In the genomic region with DNA sequence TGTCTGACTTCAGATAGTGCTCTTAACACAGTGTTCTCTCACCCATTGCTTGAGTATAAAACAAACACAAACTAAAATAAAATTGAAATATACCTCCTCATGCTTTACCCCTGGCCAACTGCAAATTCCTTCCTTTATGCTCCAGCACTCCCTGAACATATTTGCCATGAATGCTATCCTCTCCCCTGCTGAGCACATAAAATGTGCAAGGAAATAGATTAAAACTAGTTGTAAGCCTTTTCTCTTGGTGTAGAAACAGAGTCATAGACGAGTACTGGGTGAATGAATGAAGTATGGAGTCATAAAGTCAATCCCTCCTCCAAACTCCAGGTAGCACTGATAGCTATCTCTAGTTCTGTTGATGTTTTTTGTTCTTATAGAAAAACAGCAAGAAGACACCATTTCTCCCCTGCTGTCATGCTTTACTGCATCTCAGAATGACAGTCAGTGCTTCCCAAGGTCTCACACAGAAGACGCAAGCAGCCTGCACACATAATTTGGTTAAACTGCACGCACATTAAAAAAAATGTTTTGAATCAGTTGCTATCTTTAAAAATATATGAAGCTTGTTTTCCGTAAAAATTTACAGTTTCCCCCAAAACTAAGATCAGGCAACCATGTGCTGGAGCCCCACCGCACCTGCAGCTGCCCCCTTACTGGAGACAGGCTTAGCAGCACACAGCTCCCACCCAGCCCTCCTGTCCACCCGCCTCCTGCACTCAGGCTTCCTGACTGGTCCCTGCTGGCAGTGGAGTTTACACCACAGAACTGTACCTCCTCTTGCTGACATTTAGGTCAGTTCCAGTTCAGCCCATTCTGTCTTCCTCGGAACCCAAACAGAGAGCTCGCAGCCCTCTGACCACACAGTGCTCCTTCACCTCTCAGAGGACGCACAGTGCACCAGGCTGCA, we compare ENCODE assay signal across 14 cellular contexts. TPM values are rescaled to one million over a fixed set of nuclear protein-coding genes. Genes with fewer than 3 reads are reported as not detected.
DNase-seq lines count a peak whose midpoint lies in the region; ATAC-seq, FAIRE-seq and TF ChIP-seq lines count a peak whose summit lies in the region.
"Had no signal": no experiment of that assay in that cellular context is flagged by ENCODE, and none has a peak within 500 bp of the region (broad histone marks: within the 10 kb centered on the region; RNA-seq: fewer than 3 reads in every experiment).

No MANE protein-coding gene starts in this region.

- no CpG with 5 or more reads among the region's 9 CpGs for WGBS in H9 (ENCODE audit: extremely low coverage, insufficient read length, low lambda C conversion rate)
- WGBS in K562 (ENCODE audit: insufficient coverage, low coverage, missing lambda C conversion rate), result 52% methylated on average over 9 of the region's 9 CpGs

- no peak overlapping the region for H4K91ac ChIP-seq in H9 (ENCODE audit: insufficient read length, low read depth, low read length)

- H3K9me1 ChIP-seq in K562 (ENCODE audit: control insufficient read depth, insufficient read depth, low read length), result no peaks in the 10 kb centered on the region

- no peaks in the 10 kb centered on the region for H3K9me3 ChIP-seq in CD4-positive, CD25-positive, alpha-beta regulatory T cell (ENCODE audit: control insufficient read depth in 2 of 2, low read length in 2 of 2)
- no peaks in the 10 kb centered on the region for H3K9me3 ChIP-seq in H9 (ENCODE audit: control insufficient read depth, low read depth, low read length)
- no peaks in the 10 kb centered on the region for H3K9me3 ChIP-seq in K562 (replicated peaks; ENCODE audit: control insufficient read depth, insufficient read depth, low read depth, low read length)
- H3K9me3 ChIP-seq: BLaER1, right atrium auricular region had no signal

- intact Hi-C loops in K562 (cut with micrococcal nuclease), result no loop called here

- no peak overlapping the region for H4K8ac ChIP-seq in H9 (replicated peaks; ENCODE audit: insufficient read length, low read depth, low read length)

- no peak overlapping the region for H2BK15ac ChIP-seq in H9 (ENCODE audit: low read depth, low read length)

- peaks cover 30% of the 10 kb centered on the region for H3K27me3 ChIP-seq in CD4-positive, CD25-positive, alpha-beta regulatory T cell (ENCODE audit: control insufficient read depth, insufficient read depth, low read length)
- peaks cover 2% of the 10 kb centered on the region; the same call in 1 of the 2 replicates for H3K27me3 ChIP-seq in H9 (ENCODE audit: insufficient read depth, low read length)
- peaks cover 2 to 18% of the 10 kb centered on the region in 2 experiments; a peak in 3 of 5 replicates for H3K27me3 ChIP-seq in K562 (ENCODE audit: control insufficient read depth in 2 of 2, insufficient read depth in 2 of 2, low read length in 2 of 2)
- H3K27me3 ChIP-seq: right atrium auricular region had no signal

- no peak overlapping the region for H3K27ac ChIP-seq in CD4-positive, CD25-positive, alpha-beta regulatory T cell (ENCODE audit: insufficient read depth, low read length, poor library complexity, severe bottlenecking)
- no peak overlapping the region for H3K27ac ChIP-seq in H9 (ENCODE audit: insufficient read length, low read depth, low read length)
- no peak overlapping the region for H3K27ac ChIP-seq in K562 (ENCODE audit: extremely low read depth, low read depth, low read length)
- H3K27ac ChIP-seq: BLaER1, right atrium auricular region had no signal

- no peak overlapping the region for H3K18ac ChIP-seq in H9 (ENCODE audit: insufficient read length, low read depth, low read length)

- no peak overlapping the region for H2BK20ac ChIP-seq in H9 (ENCODE audit: low read depth, low read length, poor library complexity, severe bottlenecking)

- no peak for DNase-seq in CD4-positive, CD25-positive, alpha-beta regulatory T cell
- DNase-seq in H9 (no peak), K562 (ENCODE audit: extremely low read depth in 1 of 4, low spot score in 3 of 4) (no peak), naive B cell (no peak), NCI-H2081 (lab: John Stamatoyannopoulos, UW) (no peak)
- no peak for DNase-seq in activated naive CD4-positive, alpha-beta T cell treated with anti-CD3 and anti-CD28 coated beads, Interleukin-2, amount 10 ng/mL, durations not matched to agents 7 days and 5 days
- DNase-seq: activated CD4-positive, alpha-beta memory T cell treated with anti-CD3 and anti-CD28 coated beads, Interleukin-2, amount 10 ng/mL, durations not matched to agents 7 days and 5 days; activated effector memory CD4-positive, alpha-beta T cell treated with Interleukin-2 at 50 U/mL for 16 hours; stimulated activated CD4-positive, alpha-beta T cell treated with anti-CD3 and anti-CD28 coated beads, Interleukin-4, amount 100 ng/mL, for 1 hour had no signal

- peak overlapping the region; percentile 70 for H3K4me2 ChIP-seq in H9 (ENCODE audit: insufficient read depth, insufficient read length, low read length)
- no peak overlapping the region for H3K4me2 ChIP-seq in K562 (ENCODE audit: insufficient read depth, low read length)
- H3K4me2 ChIP-seq: BLaER1 had no signal

- peaks cover 15% of the 10 kb centered on the region for H3K23me2 ChIP-seq in H9 (ENCODE audit: insufficient read length, low read depth, low read length, poor library complexity, severe bottlenecking)

- TF ChIP-seq POLR2A in K562 (conservative IDR thresholded peaks at IDR 0.05), result no peak

- H3K4me1 Mint-ChIP-seq in CD4-positive, CD25-positive, alpha-beta regulatory T cell, result peaks cover 0 to 23% (median 13%) of the 10 kb centered on the region in 4 donors
- peaks cover 31 to 39% of the 10 kb centered on the region in 2 experiments for H3K4me1 Mint-ChIP-seq in H9
- peaks cover 16 to 20% (median 19%) of the 10 kb centered on the region in 3 donors for H3K4me1 Mint-ChIP-seq in naive B cell
- peaks cover 13% of the 10 kb centered on the region for H3K4me1 Mint-ChIP-seq in activated naive CD4-positive, alpha-beta T cell treated with anti-CD3 and anti-CD28 coated beads, Interleukin-2, amount 10 ng/mL, durations not matched to agents 7 days and 5 days

- no peak overlapping the region for H2AFZ ChIP-seq in H9 (ENCODE audit: low read length)
- no peak overlapping the region for H2AFZ ChIP-seq in K562 (ENCODE audit: low read depth, low read length)

- peaks cover 0 to 7% (median 0%) of the 10 kb centered on the region in 7 donors for H3K9me3 Mint-ChIP-seq in CD4-positive, CD25-positive, alpha-beta regulatory T cell
- H3K9me3 Mint-ChIP-seq in H9 (no peaks in the 10 kb centered on the region; a peak in 2 of 5 replicates), naive B cell (no peaks in the 10 kb centered on the region)
- H3K9me3 Mint-ChIP-seq in activated naive CD4-positive, alpha-beta T cell treated with anti-CD3 and anti-CD28 coated beads, Interleukin-2, amount 10 ng/mL, durations not matched to agents 7 days and 5 days, result no peaks in the 10 kb centered on the region
- H3K9me3 Mint-ChIP-seq: activated CD4-positive, alpha-beta memory T cell treated with anti-CD3 and anti-CD28 coated beads, Interleukin-2, amount 10 ng/mL, durations not matched to agents 7 days and 5 days had no signal

- no peak overlapping the region for H3K23ac ChIP-seq in H9 (ENCODE audit: insufficient read length, low read depth, low read length)

- no peak overlapping the region for H3T11ph ChIP-seq in H9 (ENCODE audit: low read length)

- no peak for TF ChIP-seq CTCF in H9 (conservative IDR thresholded peaks at IDR 0.05)
- TF ChIP-seq CTCF in K562 (IDR thresholded peaks at IDR 0.05 in 2 of 3, conservative IDR thresholded peaks at IDR 0.05 in 1 of 3; ENCODE audit: insufficient read depth in 2 of 3, low read depth in 1 of 3, low read length in 3 of 3), result no peak

- TSS peak; percentile 45 for BruUV-seq in K562 (replicated peaks; lab: Mats Ljungman, UMichigan)

- no peak for ATAC-seq in CD4-positive, CD25-positive, alpha-beta regulatory T cell (ENCODE audit: low read depth in 2 of 2)
- ATAC-seq in K562, result no peak
- no peak for ATAC-seq in naive B cell (ENCODE audit: low read depth in 2 of 2)
- no peak for ATAC-seq in GM19463 (IDR thresholded peaks at IDR 0.05; ENCODE audit: unreplicated experiment)
- ATAC-seq in GM18502 (IDR thresholded peaks at IDR 0.05; ENCODE audit: poor library complexity, unreplicated experiment), result no peak

- H4K5ac ChIP-seq in H9 (ENCODE audit: insufficient read length, low read depth, low read length), result no peak overlapping the region

- CTCF ChIA-PET in K562 (lab: Yijun Ruan, JAX; ENCODE audit: low intra/inter-chr PET ratio), result no interaction called here
- CTCF ChIA-PET in activated naive CD4-positive, alpha-beta T cell treated with anti-CD3 and anti-CD28 coated beads, Interleukin-2, amount 10 ng/mL, durations not matched to agents 7 days and 5 days (lab: Charles Lee), result interaction anchor here (1.0 kb wide), 1 partner anchor 50 kb away, joined by 3 read pairs; no protein-coding TSS in a partner anchor

- H3K27ac Mint-ChIP-seq in CD4-positive, CD25-positive, alpha-beta regulatory T cell, result no peak overlapping the region
- H3K27ac Mint-ChIP-seq in H9 (no peak overlapping the region), naive B cell (no peak overlapping the region)
- no peak overlapping the region for H3K27ac Mint-ChIP-seq in activated naive CD4-positive, alpha-beta T cell treated with anti-CD3 and anti-CD28 coated beads, Interleukin-2, amount 10 ng/mL, durations not matched to agents 7 days and 5 days
- H3K27ac Mint-ChIP-seq: activated CD4-positive, alpha-beta memory T cell treated with anti-CD3 and anti-CD28 coated beads, Interleukin-2, amount 10 ng/mL, durations not matched to agents 7 days and 5 days had no signal

- no peak for TF ChIP-seq RAD21 in K562 (CRISPR knock-in tag; conservative IDR thresholded peaks at IDR 0.05 in 1 of 2, IDR thresholded peaks at IDR 0.05 in 1 of 2)

- TF ChIP-seq EP300 in K562 (IDR thresholded peaks at IDR 0.05; ENCODE audit: low read length), result no peak

- H2AK5ac ChIP-seq in H9 (ENCODE audit: insufficient read length, low read length), result no peak overlapping the region

- no peak overlapping the region for H2BK12ac ChIP-seq in H9 (ENCODE audit: insufficient read length, low read depth, low read length)

- in situ Hi-C loops in K562 (cut with MboI), result no loop called here

- H4K20me1 ChIP-seq in H9 (ENCODE audit: control insufficient read depth, insufficient read depth, insufficient read length) (no peaks in the 10 kb centered on the region), K562 (replicated peaks; ENCODE audit: control insufficient read depth, insufficient read depth, low read length) (no peaks in the 10 kb centered on the region)

- H3K79me2 ChIP-seq in H9 (ENCODE audit: insufficient read depth, low read length), result no peaks in the 10 kb centered on the region
- H3K79me2 ChIP-seq in K562 (ENCODE audit: control insufficient read depth, insufficient read depth, low read length), result no peaks in the 10 kb centered on the region

- no peaks in the 10 kb centered on the region for H3K79me1 ChIP-seq in H9 (ENCODE audit: insufficient read depth, low read depth, low read length, poor library complexity, severe bottlenecking)

- H2BK5ac ChIP-seq in H9 (ENCODE audit: insufficient read length, low read length), result no peak overlapping the region

- peak overlapping the region in 3 of 4 donors; percentile 64 to 89 (median 86) for H3K4me3 Mint-ChIP-seq in CD4-positive, CD25-positive, alpha-beta regulatory T cell
- H3K4me3 Mint-ChIP-seq in H9 (peak overlapping the region; percentile 72 to 92), naive B cell (peak overlapping the region in 7 of 8 donors; percentile 30 to 94 (median 51))
- no peak overlapping the region for H3K4me3 Mint-ChIP-seq in activated naive CD4-positive, alpha-beta T cell treated with anti-CD3 and anti-CD28 coated beads, Interleukin-2, amount 10 ng/mL, durations not matched to agents 7 days and 5 days

- no peak for FAIRE-seq in K562 (lab: Jason Lieb, UNC)
- FAIRE-seq: keratinocyte had no signal

- H3K36me3 Mint-ChIP-seq in CD4-positive, CD25-positive, alpha-beta regulatory T cell, result no peaks in the 10 kb centered on the region
- H3K36me3 Mint-ChIP-seq in H9 (ENCODE audit: insufficient read depth in 1 of 3, low read depth in 3 of 3) (peaks cover 2 to 14% (median 7%) of the 10 kb centered on the region in 3 experiments; a peak in 4 of 7 replicates), naive B cell (peaks cover 0 to 8% of the 10 kb centered on the region in 2 donors)
- H3K36me3 Mint-ChIP-seq in activated naive CD4-positive, alpha-beta T cell treated with anti-CD3 and anti-CD28 coated beads, Interleukin-2, amount 10 ng/mL, durations not matched to agents 7 days and 5 days, result peaks cover 3% of the 10 kb centered on the region

- H3K56ac ChIP-seq in H9 (ENCODE audit: insufficient read length, low read depth, low read length), result no peak overlapping the region

- no peak overlapping the region for H3K4me3 ChIP-seq in CD4-positive, CD25-positive, alpha-beta regulatory T cell (ENCODE audit: low read depth, low read length)
- no peak overlapping the region for H3K4me3 ChIP-seq in K562
- H3K4me3 ChIP-seq: BLaER1, right atrium auricular region had no signal

- no peaks in the 10 kb centered on the region for H3K36me3 ChIP-seq in CD4-positive, CD25-positive, alpha-beta regulatory T cell (ENCODE audit: control insufficient read depth, insufficient read depth, low read length)
- H3K36me3 ChIP-seq in K562 (ENCODE audit: control insufficient read depth, insufficient read depth, low read length), result no peaks in the 10 kb centered on the region
- H3K36me3 ChIP-seq: BLaER1, right atrium auricular region had no signal

- H3K14ac ChIP-seq in H9 (ENCODE audit: insufficient read depth, low read length), result no peak overlapping the region

- H3K4ac ChIP-seq in H9 (ENCODE audit: low read depth, low read length), result no peak overlapping the region

- no peak overlapping the region for H3K9ac ChIP-seq in H9 (ENCODE audit: extremely low read depth, insufficient read length, low read length)
- H3K9ac ChIP-seq in K562 (ENCODE audit: insufficient read depth in 1 of 2, low read depth in 2 of 2, low read length in 2 of 2), result no peak overlapping the region; a peak in 1 of 4 replicates
- H3K9ac ChIP-seq: BLaER1 had no signal

- POLR2A ChIA-PET in K562 (lab: Yijun Ruan, JAX), result interaction anchor here (0.6 to 1.9 kb wide), 5 partner anchors 12 to 610 kb away, joined by 3 to 9 read pairs (median 3); no protein-coding TSS in a partner anchor

- no peak overlapping the region for H2BK120ac ChIP-seq in H9 (ENCODE audit: low read depth, low read length, poor library complexity, severe bottlenecking)

- peaks cover 17% of the 10 kb centered on the region for H3K4me1 ChIP-seq in CD4-positive, CD25-positive, alpha-beta regulatory T cell (ENCODE audit: control insufficient read depth, insufficient read depth, low read length, poor library complexity, severe bottlenecking)
- H3K4me1 ChIP-seq in H9 (ENCODE audit: insufficient read depth, low read length), result peaks cover 4% of the 10 kb centered on the region
- peaks cover 13 to 19% of the 10 kb centered on the region in 2 experiments; a peak in 4 of 5 replicates for H3K4me1 ChIP-seq in K562 (replicated peaks in 1 of 2; ENCODE audit: control insufficient read depth in 2 of 2, insufficient read depth in 2 of 2, low read length in 2 of 2)

- H3K27me3 Mint-ChIP-seq in CD4-positive, CD25-positive, alpha-beta regulatory T cell, result peaks cover 75% of the 10 kb centered on the region
- H3K27me3 Mint-ChIP-seq in H9 (ENCODE audit: low read depth) (peaks cover 35% of the 10 kb centered on the region), naive B cell (peaks cover 26 to 52% (median 44%) of the 10 kb centered on the region in 3 donors)
- H3K27me3 Mint-ChIP-seq in activated naive CD4-positive, alpha-beta T cell treated with anti-CD3 and anti-CD28 coated beads, Interleukin-2, amount 10 ng/mL, durations not matched to agents 7 days and 5 days, result peaks cover 60% of the 10 kb centered on the region

RNA-seq across cellular contexts. Expression of a gene that starts 2.3 kb away (rescaled TPM):
- total RNA-seq in CD4-positive, CD25-positive, alpha-beta regulatory T cell, result not detected
- polyA plus RNA-seq in CD4-positive, CD25-positive, alpha-beta regulatory T cell, result not detected
- 9.9 and 10.6 TPM in 2 replicates for total RNA-seq in H9 (2021)
- total RNA-seq in K562 (2011; cell fraction: chromatin; rRNA removed; ENCODE audit: low replicate concordance), result 1.4 and 3.6 TPM in 2 replicates
- total RNA-seq in K562 (2011; cell fraction: nucleolus; rRNA removed), result 2.6 and 3.8 TPM in 2 replicates
- total RNA-seq in K562 (2011; cell fraction: nucleoplasm; rRNA removed), result 2.3 and 2.6 TPM in 2 replicates
- 0.45 and 1.1 TPM in 2 replicates for total RNA-seq in K562 (2014; rRNA removed)
- total RNA-seq in K562 (2014; rRNA removed; fragmentation: Illumina TruSeq; extraction: Trizol), result 0.64 and 0.76 TPM in 2 replicates
- total RNA-seq in K562 (2015; rRNA removed; fragmentation: Illumina TruSeq; extraction: Trizol), result 0.68 and 1.0 TPM in 2 replicates
- 1.2 and 1.6 TPM in 2 replicates for total RNA-seq in K562 (2021)
- 2.4 and 3.2 TPM in 2 replicates for polyA plus RNA-seq in K562 (2011; rRNA removed)
- 3.1 and 3.3 TPM in 2 replicates for polyA plus RNA-seq in K562 (2011; cell fraction: cytosol; rRNA removed)
- polyA plus RNA-seq in K562 (2011; cell fraction: nucleus; rRNA removed), result 3.5 and 3.9 TPM in 2 replicates
- 1.5 and 1.9 TPM in 2 replicates for polyA plus RNA-seq in K562 (2012)
- polyA plus RNA-seq in K562 (2014; fragmentation: Illumina TruSeq; extraction: Trizol), result 0.95 and 1.3 TPM in 2 replicates
- under 1 TPM; 0.15 to 0.18 TPM for polyA plus RNA-seq in K562 (2014; fragmentation: Nextera tagmentation; extraction: Ambion mirVana)
- 0.73 and 1.1 TPM in 2 replicates for polyA plus RNA-seq in K562 (2014; rRNA removed)
- polyA minus RNA-seq in K562 (2011; rRNA and poly(A)+ RNA removed), result 5.4 and 5.5 TPM in 2 replicates
- 2.8 TPM in 2 replicates for polyA minus RNA-seq in K562 (2011; cell fraction: cytosol; rRNA and poly(A)+ RNA removed)
- polyA minus RNA-seq in K562 (2011; cell fraction: nucleus; rRNA and poly(A)+ RNA removed), result 2.3 and 2.8 TPM in 2 replicates
- polyA plus RNA-seq in naive B cell (ENCODE audit: low read depth in 6 of 6), result 1 to 10 TPM in 1 of 6 donors, under 1 TPM in 3, not detected in 2; 0.19 to 3.4 (median 0.25) TPM

RNA-seq across cellular contexts. Expression of a gene that starts 44.4 kb away (rescaled TPM):
- 25.0 TPM for total RNA-seq in CD4-positive, CD25-positive, alpha-beta regulatory T cell
- polyA plus RNA-seq in CD4-positive, CD25-positive, alpha-beta regulatory T cell, result 10 to 100 TPM; 43.2 to 61.3 (median 44.5) TPM
- total RNA-seq in H9 (2021) (24.0 and 24.4 TPM in 2 replicates), K562 (2014; rRNA removed) (41.4 and 52.1 TPM in 2 replicates), K562 (2014; rRNA removed; fragmentation: Illumina TruSeq; extraction: Trizol) (73.5 and 78.1 TPM in 2 replicates), K562 (2015; rRNA removed; fragmentation: Illumina TruSeq; extraction: Trizol) (71.1 and 81.7 TPM in 2 replicates), K562 (2021) (57.0 and 64.4 TPM in 2 replicates)
- total RNA-seq in K562 (2011; cell fraction: chromatin; rRNA removed; ENCODE audit: low replicate concordance), result 7.1 and 15.3 TPM in 2 replicates
- 4.0 and 4.3 TPM in 2 replicates for total RNA-seq in K562 (2011; cell fraction: nucleolus; rRNA removed)
- total RNA-seq in K562 (2011; cell fraction: nucleoplasm; rRNA removed), result 6.7 and 13.7 TPM in 2 replicates
- polyA plus RNA-seq in K562 (2011; rRNA removed) (44.9 and 69.9 TPM in 2 replicates), K562 (2014; fragmentation: Illumina TruSeq; extraction: Trizol) (50.7 and 60.1 TPM in 2 replicates), K562 (2014; fragmentation: Nextera tagmentation; extraction: Ambion mirVana) (10 to 100 TPM; 87.0 to 90.2 TPM), K562 (2014; rRNA removed) (54.8 and 63.2 TPM in 2 replicates), naive B cell (ENCODE audit: low read depth in 6 of 6) (10 to 100 TPM; 28.0 to 38.2 (median 33.9) TPM)
- 10.0 and 21.7 TPM in 2 replicates for polyA plus RNA-seq in K562 (2011; cell fraction: cytosol; rRNA removed)
- polyA plus RNA-seq in K562 (2011; cell fraction: nucleus; rRNA removed), result 7.3 and 11.7 TPM in 2 replicates
- 42.3 and 51.3 TPM in 2 replicates for polyA plus RNA-seq in K562 (2012)
- 87.3 and 88.4 TPM in 2 replicates for polyA minus RNA-seq in K562 (2011; rRNA and poly(A)+ RNA removed)
- 19.4 and 21.4 TPM in 2 replicates for polyA minus RNA-seq in K562 (2011; cell fraction: cytosol; rRNA and poly(A)+ RNA removed)
- 4.7 and 8.7 TPM in 2 replicates for polyA minus RNA-seq in K562 (2011; cell fraction: nucleus; rRNA and poly(A)+ RNA removed)
